Comparison of ENCODE assay signal across 18 cellular contexts in genomic region chr3:14991148-14991742, GRCh38. TPM values are rescaled to one million over a fixed set of nuclear protein-coding genes. Genes with fewer than 3 reads are reported as not detected.
A peak's percentile ranks its signal among the peaks of the same experiment; 100 is the strongest.
DNase-seq lines count a peak whose midpoint lies in the region; ATAC-seq and TF ChIP-seq lines count a peak whose summit lies in the region.
"Had no signal": no experiment of that assay in that cellular context is flagged by ENCODE, and none has a peak within 500 bp of the region (broad histone marks: within the 10 kb centered on the region; RNA-seq: fewer than 3 reads in every experiment).

No MANE protein-coding gene starts in this region.

- intact Hi-C loops in CD4-positive, alpha-beta T cell (cut with DNase I, micrococcal nuclease) = no loop called here
- intact Hi-C loops in naive thymus-derived CD4-positive, alpha-beta T cell (cut with micrococcal nuclease) = no loop called here

- H3K9me3 ChIP-seq in CD4-positive, alpha-beta T cell (ENCODE audit: control insufficient read depth, low read length) = no peaks in the 10 kb centered on the region
- no peaks in the 10 kb centered on the region for H3K9me3 ChIP-seq in HAP-1
- H3K9me3 ChIP-seq in naive thymus-derived CD4-positive, alpha-beta T cell (ENCODE audit: control insufficient read depth in 2 of 3, low read length in 3 of 3) = no peaks in the 10 kb centered on the region

- POLR2A ChIA-PET in CD4-positive, alpha-beta T cell (lab: Charles Lee) = no interaction called here
- POLR2A ChIA-PET in naive thymus-derived CD4-positive, alpha-beta T cell (lab: Charles Lee) = no interaction called here

- H3K4me3 ChIP-seq in HAP-1 = no peak overlapping the region
- H3K4me3 ChIP-seq in naive thymus-derived CD4-positive, alpha-beta T cell (ENCODE audit: low read length) = no peak overlapping the region

- ATAC-seq in CD4-positive, alpha-beta T cell (ENCODE audit: poor library complexity) = no peak
- ATAC-seq in central memory CD8-positive, alpha-beta T cell (replicated peaks; ENCODE audit: extremely low read depth, poor library complexity, severe bottlenecking) = no peak
- no peak for ATAC-seq in naive thymus-derived CD4-positive, alpha-beta T cell
- ATAC-seq in HG03039 (IDR thresholded peaks at IDR 0.05; ENCODE audit: unreplicated experiment) = no peak
- ATAC-seq: activated T-helper 17 cell treated with anti-CD3 and anti-CD28 coated beads, Interleukin-2, amount 50 U/mL, for 72 hours had no signal

- no peaks in the 10 kb centered on the region for H3K9me3 Mint-ChIP-seq in CD4-positive, alpha-beta T cell
- no peaks in the 10 kb centered on the region for H3K9me3 Mint-ChIP-seq in central memory CD8-positive, alpha-beta T cell
- H3K9me3 Mint-ChIP-seq in naive thymus-derived CD4-positive, alpha-beta T cell = no peaks in the 10 kb centered on the region
- H3K9me3 Mint-ChIP-seq: activated T-helper 17 cell treated with anti-CD3 and anti-CD28 coated beads, Interleukin-2, amount 50 U/mL, for 72 hours had no signal

- H3K4me1 Mint-ChIP-seq in CD4-positive, alpha-beta T cell (ENCODE audit: low read depth) = peaks cover 62% of the 10 kb centered on the region
- peaks cover 53% of the 10 kb centered on the region for H3K4me1 Mint-ChIP-seq in central memory CD8-positive, alpha-beta T cell
- H3K4me1 Mint-ChIP-seq in naive thymus-derived CD4-positive, alpha-beta T cell = peaks cover 24 to 75% (median 61%) of the 10 kb centered on the region in 7 donors

- in situ Hi-C loops in HAP-1 (cut with MboI; ENCODE audit: low sequenced_read_pairs) = no loop called here

- H3K4me1 ChIP-seq in HAP-1 = peaks cover 15% of the 10 kb centered on the region
- H3K4me1 ChIP-seq in naive thymus-derived CD4-positive, alpha-beta T cell (ENCODE audit: control insufficient read depth in 2 of 2, insufficient read depth in 2 of 2, low read length in 2 of 2) = peaks cover 3 to 9% of the 10 kb centered on the region in 2 donors

- H3K27ac Mint-ChIP-seq in CD4-positive, alpha-beta T cell = peak overlapping the region; percentile 70
- peak overlapping the region; percentile 44 for H3K27ac Mint-ChIP-seq in central memory CD8-positive, alpha-beta T cell (ENCODE audit: low read depth)
- H3K27ac Mint-ChIP-seq in naive thymus-derived CD4-positive, alpha-beta T cell = peak overlapping the region in 6 of 9 donors; percentile 6 to 71 (median 22)

- H3K36me3 ChIP-seq in HAP-1 (replicated peaks) = no peaks in the 10 kb centered on the region
- H3K36me3 ChIP-seq in naive thymus-derived CD4-positive, alpha-beta T cell (ENCODE audit: control insufficient read depth in 2 of 3, insufficient read depth in 3 of 3, low read length in 3 of 3) = no peaks in the 10 kb centered on the region
- H3K36me3 ChIP-seq: WERI-Rb-1 had no signal

- H3K27me3 Mint-ChIP-seq in CD4-positive, alpha-beta T cell = no peaks in the 10 kb centered on the region
- no peaks in the 10 kb centered on the region for H3K27me3 Mint-ChIP-seq in central memory CD8-positive, alpha-beta T cell
- no peaks in the 10 kb centered on the region for H3K27me3 Mint-ChIP-seq in naive thymus-derived CD4-positive, alpha-beta T cell
- H3K27me3 Mint-ChIP-seq: activated T-helper 17 cell treated with anti-CD3 and anti-CD28 coated beads, Interleukin-2, amount 50 U/mL, for 72 hours had no signal

- H3K36me3 Mint-ChIP-seq in CD4-positive, alpha-beta T cell (ENCODE audit: low read depth) = peaks cover 9% of the 10 kb centered on the region
- peaks cover 2% of the 10 kb centered on the region for H3K36me3 Mint-ChIP-seq in central memory CD8-positive, alpha-beta T cell (ENCODE audit: insufficient read depth)
- peaks cover 0 to 15% (median 9%) of the 10 kb centered on the region in 5 donors for H3K36me3 Mint-ChIP-seq in naive thymus-derived CD4-positive, alpha-beta T cell

- DNase-seq in CD4-positive, alpha-beta T cell = no peak
- DNase-seq in HAP-1 (ENCODE audit: low spot score in 2 of 2) = peak; percentile 47 to 64
- no peak for DNase-seq in central memory CD8-positive, alpha-beta T cell (ENCODE audit: low spot score in 2 of 2)
- DNase-seq in naive thymus-derived CD4-positive, alpha-beta T cell = no peak
- no peak for DNase-seq in DMS114 treated with DMSO at 0.1 percent for 48 hours (lab: John Stamatoyannopoulos, UW; ENCODE audit: unreplicated experiment)
- no peak for DNase-seq in activated CD4-positive, CD25-positive, alpha-beta regulatory T cell treated with anti-CD3 and anti-CD28 coated beads, Interleukin-2, amount 50 U/mL, for 72 hours
- DNase-seq: activated CD8-positive, alpha-beta memory T cell treated with anti-CD3 and anti-CD28 coated beads for 24 hours; AML-193; amniotic stem cell; mammary epithelial cell; NCI-H146; NCI-H526; right cardiac atrium; WERI-Rb-1 had no signal

- no peak overlapping the region for H3K27ac ChIP-seq in CD4-positive, alpha-beta T cell (ENCODE audit: low read depth, low read length)
- H3K27ac ChIP-seq in naive thymus-derived CD4-positive, alpha-beta T cell (ENCODE audit: low read depth, low read length) = no peak overlapping the region
- H3K27ac ChIP-seq: epithelial cell of prostate, RWPE1, WERI-Rb-1 had no signal

- no peak for TF ChIP-seq CTCF in CD4-positive, alpha-beta T cell (IDR thresholded peaks at IDR 0.05)

- no peak overlapping the region for H3K4me3 Mint-ChIP-seq in CD4-positive, alpha-beta T cell
- H3K4me3 Mint-ChIP-seq in central memory CD8-positive, alpha-beta T cell = no peak overlapping the region
- H3K4me3 Mint-ChIP-seq in naive thymus-derived CD4-positive, alpha-beta T cell = no peak overlapping the region
- H3K4me3 Mint-ChIP-seq: activated T-helper 17 cell treated with anti-CD3 and anti-CD28 coated beads, Interleukin-2, amount 50 U/mL, for 72 hours had no signal

- no peaks in the 10 kb centered on the region for H3K27me3 ChIP-seq in CD4-positive, alpha-beta T cell (ENCODE audit: control insufficient read depth, insufficient read depth, low read length)
- H3K27me3 ChIP-seq in HAP-1 (ENCODE audit: low read depth) = no peaks in the 10 kb centered on the region
- no peaks in the 10 kb centered on the region for H3K27me3 ChIP-seq in naive thymus-derived CD4-positive, alpha-beta T cell (ENCODE audit: control insufficient read depth in 2 of 2, insufficient read depth in 2 of 2, low read length in 2 of 2)

- CTCF ChIA-PET in CD4-positive, alpha-beta T cell (lab: Charles Lee) = no interaction called here
- CTCF ChIA-PET in naive thymus-derived CD4-positive, alpha-beta T cell (lab: Charles Lee) = no interaction called here

RNA-seq across cellular contexts. Expression of gene NR2C2, which starts 43.9 kb away (rescaled TPM):
- total RNA-seq in CD4-positive, alpha-beta T cell = 10 to 100 TPM; 37.0 to 42.1 TPM
- total RNA-seq in naive thymus-derived CD4-positive, alpha-beta T cell = 10 to 100 TPM; 49.9 to 96.3 (median 61.6) TPM
- 10 to 100 TPM; 12.7 to 20.4 TPM for polyA plus RNA-seq in naive thymus-derived CD4-positive, alpha-beta T cell

Comparison
In these comparisons a context has a peak if more than half of its experiments do, and no peak if none do; other contexts are left out.
1. DNase-seq: peak in HAP-1 (2 of 2); none in CD4-positive, alpha-beta T cell (0 of 10), central memory CD8-positive, alpha-beta T cell (0 of 2), naive thymus-derived CD4-positive, alpha-beta T cell (0 of 9), DMS114 treated with DMSO at 0.1 percent for 48 hours (single experiment) and activated CD4-positive, CD25-positive, alpha-beta regulatory T cell treated with anti-CD3 and anti-CD28 coated beads, Interleukin-2, amount 50 U/mL, for 72 hours (single experiment).
2. Peak in every context shown above with its lines, with median percentiles within 50 percentile points of each other: H3K27ac Mint-ChIP-seq.